17 cellular contexts compared by ENCODE assay signal in the genomic region with DNA sequence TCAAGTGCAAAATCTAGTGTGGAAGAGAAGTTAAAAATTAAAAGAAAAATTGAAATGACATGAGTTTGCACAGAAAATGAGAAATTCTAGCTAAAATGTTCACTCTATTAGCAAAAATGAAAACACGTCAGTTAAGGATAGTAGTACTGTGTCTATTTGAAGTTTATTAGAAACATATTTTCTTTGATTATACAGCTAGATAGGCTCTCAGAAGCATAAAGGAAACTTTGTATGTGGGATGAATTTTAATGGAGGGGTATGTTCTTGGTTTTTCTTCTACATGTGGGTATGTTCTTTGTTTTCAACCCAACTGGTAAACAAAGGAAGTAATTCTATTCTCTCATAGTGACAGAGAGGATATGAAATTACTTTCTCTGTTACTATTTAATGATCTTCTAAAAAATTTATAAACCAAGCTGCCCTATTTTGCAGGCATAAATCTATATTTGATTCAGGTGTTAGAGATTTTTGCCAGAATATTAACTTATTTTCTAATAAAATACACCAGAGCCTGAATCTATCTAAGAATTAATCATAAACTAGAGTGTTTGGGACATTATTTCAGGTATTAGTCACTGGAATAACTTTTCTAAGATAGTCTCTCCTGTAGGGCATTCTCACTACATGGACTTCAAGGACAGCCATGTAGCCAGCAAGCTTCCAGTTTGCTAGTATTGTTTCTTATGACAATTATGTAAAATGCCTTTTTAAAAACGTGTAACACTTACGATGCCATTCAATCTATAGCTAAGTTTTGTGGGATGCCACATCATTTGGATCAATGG. TPM values are rescaled to one million over a fixed set of nuclear protein-coding genes. Genes with fewer than 3 reads are reported as not detected.
DNase-seq lines count a peak whose midpoint lies in the region; ATAC-seq and TF ChIP-seq lines count a peak whose summit lies in the region.
"Had no signal": no experiment of that assay in that cellular context is flagged by ENCODE, and none has a peak within 500 bp of the region (broad histone marks: within the 10 kb centered on the region; RNA-seq: fewer than 3 reads in every experiment).

No MANE protein-coding gene starts in this region.

- no peak for TF ChIP-seq RAD21 in SK-N-SH (IDR thresholded peaks at IDR 0.05; ENCODE audit: low read length)

- no peaks in the 10 kb centered on the region for H4K20me1 ChIP-seq in SK-N-SH (ENCODE audit: insufficient read depth)

- H3K27ac ChIP-seq in SK-N-SH (ENCODE audit: low read depth in 2 of 2, low read length in 1 of 2) (peak overlapping the region; percentile 27 to 47; a peak in 3 of 4 replicates), psoas muscle (no peak overlapping the region)
- H3K27ac ChIP-seq: gastroesophageal sphincter, right atrium auricular region had no signal

- no peaks in the 10 kb centered on the region for H3K9me3 ChIP-seq in SK-N-SH
- no peaks in the 10 kb centered on the region for H3K9me3 ChIP-seq in psoas muscle
- H3K9me3 ChIP-seq: gastroesophageal sphincter, right atrium auricular region had no signal

- POLR2A ChIA-PET in SK-N-SH (lab: Yijun Ruan, JAX): no interaction called here

- H3K9me2 ChIP-seq in SK-N-SH: no peaks in the 10 kb centered on the region

- ATAC-seq in psoas muscle (no peak), HG03378 (IDR thresholded peaks at IDR 0.05; ENCODE audit: unreplicated experiment) (no peak)
- ATAC-seq: gastroesophageal sphincter had no signal

- DNase-seq in EL (peak; percentile 43), SK-N-SH (no peak), epithelial cell of proximal tubule (ENCODE audit: low read depth) (no peak), pons (ENCODE audit: low spot score) (peak; percentile 41), psoas muscle (no peak), NCI-H1436 treated with DMSO at 0.1 percent for 48 hours (lab: John Stamatoyannopoulos, UW) (no peak)
- DNase-seq: activated CD4-positive, alpha-beta T cell treated with anti-CD3 and anti-CD28 coated beads, Interleukin-2, amount 10 ng/mL, durations not matched to agents 7 days and 5 days; activated naive CD4-positive, alpha-beta T cell treated with anti-CD3 and anti-CD28 coated beads for 36 hours; DMS153; effector CD8-positive, alpha-beta T cell; NCI-H2107; NCI-H526 had no signal

- H3K4me3 ChIP-seq in SK-N-SH (ENCODE audit: low read depth in 2 of 2, low read length in 1 of 2) (no peak overlapping the region), epithelial cell of proximal tubule (ENCODE audit: low read depth, low read length) (peak overlapping the region; percentile 23), psoas muscle (no peak overlapping the region)
- H3K4me3 ChIP-seq: gastroesophageal sphincter, lung, right atrium auricular region had no signal

- TF ChIP-seq EP300 in SK-N-SH (IDR thresholded peaks at IDR 0.05; ENCODE audit: borderline replicate concordance in 1 of 2, low read depth in 1 of 2, low read length in 1 of 2): no peak

- CTCF ChIA-PET in SK-N-SH (lab: Yijun Ruan, JAX): interaction anchor here (0.6 to 1.0 kb wide), 4 partner anchors 25 to 249 kb away, joined by 3 read pairs; no protein-coding TSS in a partner anchor

- TF ChIP-seq CTCF in SK-N-SH (IDR thresholded peaks at IDR 0.05): no peak
- no peak for TF ChIP-seq CTCF in epithelial cell of proximal tubule (conservative IDR thresholded peaks at IDR 0.05; ENCODE audit: low read depth, low read length)
- no peak for TF ChIP-seq CTCF in psoas muscle (IDR thresholded peaks at IDR 0.05)

- WGBS in SK-N-SH (ENCODE audit: low lambda C conversion rate): 78% methylated on average over 3 of the region's 3 CpGs
- WGBS in psoas muscle, 3 donors: 71 to 89% (median 74%) methylated on average over 3 of the region's 3 CpGs

- H3K4me1 ChIP-seq in SK-N-SH (ENCODE audit: control insufficient read depth in 1 of 2, insufficient read depth in 2 of 2, low read depth in 1 of 2, low read length in 1 of 2): peaks cover 0 to 7% of the 10 kb centered on the region in 2 experiments; a peak in 3 of 4 replicates
- H3K4me1 ChIP-seq in psoas muscle: peaks cover 9% of the 10 kb centered on the region

- peaks cover 36% of the 10 kb centered on the region; the same call in 1 of the 2 replicates for H3K79me2 ChIP-seq in SK-N-SH (ENCODE audit: insufficient read depth)

- H2AFZ ChIP-seq in SK-N-SH (ENCODE audit: low read depth): no peak overlapping the region

- H3K4me2 ChIP-seq in SK-N-SH: peak overlapping the region; percentile 26; the same call in 1 of the 2 replicates

- no peaks in the 10 kb centered on the region for H3F3A ChIP-seq in SK-N-SH (replicated peaks; ENCODE audit: insufficient read depth)

- intact Hi-C loops in psoas muscle (cut with DNase I): no loop called here

- H3K36me3 ChIP-seq in SK-N-SH (replicated peaks in 1 of 2; ENCODE audit: control insufficient read depth in 1 of 2, insufficient read depth in 2 of 2, low read length in 1 of 2) (peaks cover 0 to 3% of the 10 kb centered on the region in 2 experiments), psoas muscle (ENCODE audit: insufficient read depth in 1 of 2, low read depth in 1 of 2) (peaks cover 0 to 6% of the 10 kb centered on the region in 2 donors)
- H3K36me3 ChIP-seq: right atrium auricular region had no signal

- H3K27me3 ChIP-seq in SK-N-SH (ENCODE audit: insufficient read depth) (no peaks in the 10 kb centered on the region), psoas muscle (ENCODE audit: insufficient read depth in 3 of 3, low read length in 2 of 3) (no peaks in the 10 kb centered on the region)
- H3K27me3 ChIP-seq: gastroesophageal sphincter, right atrium auricular region had no signal

- H3K9ac ChIP-seq in SK-N-SH: no peak overlapping the region

TF ChIP-seq in SK-N-SH, 30 proteins besides CTCF, POLR2A, EP300 and RAD21:
- TF ChIP-seq CHD2 (IDR thresholded peaks at IDR 0.05; ENCODE audit: low read length, partially characterized antibody): no peak
- no peak for TF ChIP-seq FOSL2 (IDR thresholded peaks at IDR 0.05; ENCODE audit: borderline replicate concordance, low read depth)
- no peak for TF ChIP-seq POLR2AphosphoS5 (IDR thresholded peaks at IDR 0.05; ENCODE audit: low read depth, low read length)
- TF ChIP-seq, protein P1, sequence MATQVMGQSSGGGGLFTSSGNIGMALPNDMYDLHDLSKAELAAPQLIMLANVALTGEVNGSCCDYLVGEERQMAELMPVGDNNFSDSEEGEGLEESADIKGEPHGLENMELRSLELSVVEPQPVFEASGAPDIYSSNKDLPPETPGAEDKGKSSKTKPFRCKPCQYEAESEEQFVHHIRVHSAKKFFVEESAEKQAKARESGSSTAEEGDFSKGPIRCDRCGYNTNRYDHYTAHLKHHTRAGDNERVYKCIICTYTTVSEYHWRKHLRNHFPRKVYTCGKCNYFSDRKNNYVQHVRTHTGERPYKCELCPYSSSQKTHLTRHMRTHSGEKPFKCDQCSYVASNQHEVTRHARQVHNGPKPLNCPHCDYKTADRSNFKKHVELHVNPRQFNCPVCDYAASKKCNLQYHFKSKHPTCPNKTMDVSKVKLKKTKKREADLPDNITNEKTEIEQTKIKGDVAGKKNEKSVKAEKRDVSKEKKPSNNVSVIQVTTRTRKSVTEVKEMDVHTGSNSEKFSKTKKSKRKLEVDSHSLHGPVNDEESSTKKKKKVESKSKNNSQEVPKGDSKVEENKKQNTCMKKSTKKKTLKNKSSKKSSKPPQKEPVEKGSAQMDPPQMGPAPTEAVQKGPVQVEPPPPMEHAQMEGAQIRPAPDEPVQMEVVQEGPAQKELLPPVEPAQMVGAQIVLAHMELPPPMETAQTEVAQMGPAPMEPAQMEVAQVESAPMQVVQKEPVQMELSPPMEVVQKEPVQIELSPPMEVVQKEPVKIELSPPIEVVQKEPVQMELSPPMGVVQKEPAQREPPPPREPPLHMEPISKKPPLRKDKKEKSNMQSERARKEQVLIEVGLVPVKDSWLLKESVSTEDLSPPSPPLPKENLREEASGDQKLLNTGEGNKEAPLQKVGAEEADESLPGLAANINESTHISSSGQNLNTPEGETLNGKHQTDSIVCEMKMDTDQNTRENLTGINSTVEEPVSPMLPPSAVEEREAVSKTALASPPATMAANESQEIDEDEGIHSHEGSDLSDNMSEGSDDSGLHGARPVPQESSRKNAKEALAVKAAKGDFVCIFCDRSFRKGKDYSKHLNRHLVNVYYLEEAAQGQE (IDR thresholded peaks at IDR 0.05; ENCODE audit: low read depth, low read length): no peak
- TF ChIP-seq, protein P2, sequence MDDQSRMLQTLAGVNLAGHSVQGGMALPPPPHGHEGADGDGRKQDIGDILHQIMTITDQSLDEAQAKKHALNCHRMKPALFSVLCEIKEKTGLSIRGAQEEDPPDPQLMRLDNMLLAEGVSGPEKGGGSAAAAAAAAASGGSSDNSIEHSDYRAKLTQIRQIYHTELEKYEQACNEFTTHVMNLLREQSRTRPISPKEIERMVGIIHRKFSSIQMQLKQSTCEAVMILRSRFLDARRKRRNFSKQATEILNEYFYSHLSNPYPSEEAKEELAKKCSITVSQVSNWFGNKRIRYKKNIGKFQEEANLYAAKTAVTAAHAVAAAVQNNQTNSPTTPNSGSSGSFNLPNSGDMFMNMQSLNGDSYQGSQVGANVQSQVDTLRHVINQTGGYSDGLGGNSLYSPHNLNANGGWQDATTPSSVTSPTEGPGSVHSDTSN (IDR thresholded peaks at IDR 0.05): no peak
- TF ChIP-seq MXI1 (IDR thresholded peaks at IDR 0.05; ENCODE audit: low read depth, low read length): no peak
- TF ChIP-seq TEAD4 (IDR thresholded peaks at IDR 0.05; ENCODE audit: borderline replicate concordance, insufficient read depth): no peak
- no peak for TF ChIP-seq GABPA (IDR thresholded peaks at IDR 0.05; ENCODE audit: low read depth)
- TF ChIP-seq MEF2A (IDR thresholded peaks at IDR 0.05; ENCODE audit: borderline replicate concordance, low read depth): no peak

RNA-seq across cellular contexts. Expression of a gene that starts 15.8 kb away (rescaled TPM):
- polyA plus RNA-seq in SK-N-SH (2012; rRNA removed): 6.2 and 6.7 TPM in 2 replicates
- polyA plus RNA-seq in SK-N-SH (2012; cell fraction: cytosol; rRNA removed): 8.3 and 9.4 TPM in 2 replicates
- 2.1 and 3.2 TPM in 2 replicates for polyA plus RNA-seq in SK-N-SH (2012; cell fraction: nucleus; rRNA removed)
- total RNA-seq in epithelial cell of proximal tubule: 35.2 and 49.9 TPM in 2 replicates
- 10 to 100 TPM; 26.4 to 84.0 (median 55.9) TPM for total RNA-seq in psoas muscle
- 10 to 100 TPM in 2 of 3 donors, 1 to 10 TPM in 1; 3.5 to 36.0 (median 17.5) TPM for polyA plus RNA-seq in psoas muscle

RNA-seq across cellular contexts. Expression of a gene that starts 35.7 kb away (rescaled TPM):
- polyA plus RNA-seq in SK-N-SH (2012; rRNA removed) (0.70 and 0.71 TPM in 2 replicates), psoas muscle (1 to 10 TPM in 1 of 3 donors, under 1 TPM in 2; 0.14 to 1.1 (median 0.51) TPM)
- 0.66 and 0.79 TPM in 2 replicates for polyA plus RNA-seq in SK-N-SH (2012; cell fraction: cytosol; rRNA removed)
- polyA plus RNA-seq in SK-N-SH (2012; cell fraction: nucleus; rRNA removed): 0.42 and 1.1 TPM in 2 replicates
- total RNA-seq in epithelial cell of proximal tubule (not detected in 2 replicates), psoas muscle (1 to 10 TPM in 2 of 4 donors, under 1 TPM in 2; 0.47 to 2.1 (median 0.91) TPM)
- total RNA-seq: activated CD4-positive, alpha-beta T cell treated with anti-CD3 and anti-CD28 coated beads, Interleukin-2, amount 10 ng/mL, durations not matched to agents 7 days and 5 days; activated naive CD4-positive, alpha-beta T cell treated with anti-CD3 and anti-CD28 coated beads for 36 hours; right atrium auricular region had no signal
- polyA plus RNA-seq: IgD-negative memory B cell had no signal

Comparison
In these comparisons a context has a peak if more than half of its experiments do, and no peak if none do; other contexts are left out.
1. DNase-seq: peak in EL (single experiment) and pons (single experiment); none in SK-N-SH (single experiment), epithelial cell of proximal tubule (single experiment), psoas muscle (0 of 2) and NCI-H1436 treated with DMSO at 0.1 percent for 48 hours (single experiment).